ENCODE assay signal across 16 cellular contexts in genomic region chr10:71178880-71179279, GRCh38.
"Had no signal": no experiment of that assay in that cellular context is flagged by ENCODE, and none has a peak within 500 bp of the region (broad histone marks: within the 10 kb centered on the region; RNA-seq: fewer than 3 reads in every experiment).

No MANE protein-coding gene starts in this region.

- H3K9me3 Mint-ChIP-seq: mesothelial cell of epicardium, naive B cell had no signal

- DNase-seq: dermis blood vessel endothelial cell; dorsolateral prefrontal cortex; effector CD4-positive, alpha-beta T cell; effector memory CD4-positive, alpha-beta T cell; foreskin keratinocyte; heart left ventricle; hypothalamus; left cardiac atrium; left lung; left ventricle myocardium superior; lower lobe of right lung; mesenchymal stem cell; mucosa of descending colon; naive B cell had no signal

- ATAC-seq: foreskin keratinocyte, gastroesophageal sphincter, left cardiac atrium, left lung, left ventricle myocardium superior, mucosa of descending colon had no signal

- H3K27ac Mint-ChIP-seq: mesothelial cell of epicardium, naive B cell had no signal

- H3K36me3 Mint-ChIP-seq: mesothelial cell of epicardium, naive B cell had no signal

- H3K4me3 Mint-ChIP-seq: mesothelial cell of epicardium, naive B cell had no signal

- H3K4me1 Mint-ChIP-seq: mesothelial cell of epicardium, naive B cell had no signal
